ENCODE assay signal across 8 cellular contexts in genomic region chr10:23095966-23096813, GRCh38. TPM values are rescaled to one million over a fixed set of nuclear protein-coding genes. Genes with fewer than 3 reads are reported as not detected.
DNase-seq lines count a peak whose midpoint lies in the region; ATAC-seq, FAIRE-seq and TF ChIP-seq lines count a peak whose summit lies in the region.

No MANE protein-coding gene starts in this region.

- H3K36me3 ChIP-seq in astrocyte (ENCODE audit: insufficient read depth, low read length): no peaks in the 10 kb centered on the region

- peak; percentile 47 for ATAC-seq in CD4-positive, alpha-beta T cell (ENCODE audit: poor library complexity)
- ATAC-seq in GM19035 (IDR thresholded peaks at IDR 0.05; ENCODE audit: unreplicated experiment) (peak; percentile 70), HG03108 (IDR thresholded peaks at IDR 0.05; ENCODE audit: unreplicated experiment) (peak; percentile 39)

- H3K9me3 ChIP-seq in CD4-positive, alpha-beta T cell (ENCODE audit: control insufficient read depth, low read length): no peaks in the 10 kb centered on the region
- no peaks in the 10 kb centered on the region for H3K9me3 ChIP-seq in astrocyte (ENCODE audit: insufficient read depth, low read depth, low read length)

- H3K9me3 Mint-ChIP-seq in CD4-positive, alpha-beta T cell: peaks cover 6% of the 10 kb centered on the region
- H3K9me3 Mint-ChIP-seq in astrocyte (ENCODE audit: unreplicated experiment): peaks cover 2% of the 10 kb centered on the region

- no peaks in the 10 kb centered on the region for H3K27me3 ChIP-seq in CD4-positive, alpha-beta T cell (ENCODE audit: control insufficient read depth, insufficient read depth, low read length)
- no peaks in the 10 kb centered on the region for H3K27me3 ChIP-seq in astrocyte (ENCODE audit: insufficient read depth, low read length)

- peak overlapping the region; percentile 86 for H3K27ac Mint-ChIP-seq in CD4-positive, alpha-beta T cell
- H3K27ac Mint-ChIP-seq in astrocyte (ENCODE audit: unreplicated experiment): peak overlapping the region; percentile 90

- peaks cover 5% of the 10 kb centered on the region for H3K36me3 Mint-ChIP-seq in CD4-positive, alpha-beta T cell (ENCODE audit: low read depth)
- H3K36me3 Mint-ChIP-seq in astrocyte (ENCODE audit: low read depth, unreplicated experiment): no peaks in the 10 kb centered on the region

- H3K4me3 Mint-ChIP-seq in CD4-positive, alpha-beta T cell: peak overlapping the region; percentile 94
- H3K4me3 Mint-ChIP-seq in astrocyte (ENCODE audit: unreplicated experiment): peak overlapping the region; percentile 96

- H3K4me1 Mint-ChIP-seq in CD4-positive, alpha-beta T cell (ENCODE audit: low read depth): peaks cover 48% of the 10 kb centered on the region
- H3K4me1 Mint-ChIP-seq in astrocyte (ENCODE audit: low read depth, unreplicated experiment): peaks cover 6% of the 10 kb centered on the region

- DNase-seq in CD4-positive, alpha-beta T cell: peak in 7 of 10 experiments; percentile 2 to 43 (median 13)
- peak; percentile 3 for DNase-seq in SK-MEL-5 (ENCODE audit: low read depth, low spot score)
- peak; percentile 57 for DNase-seq in astrocyte (ENCODE audit: low read depth)
- DNase-seq in hepatic stellate cell (ENCODE audit: low spot score): peak; percentile 30
- DNase-seq in putamen (ENCODE audit: low spot score): peak; percentile 49
- DNase-seq in NCI-H345 treated with DMSO at 0.1 percent for 48 hours (lab: John Stamatoyannopoulos, UW; ENCODE audit: unreplicated experiment): no peak

- H3K4me2 ChIP-seq in astrocyte (ENCODE audit: low read length): peak overlapping the region; percentile 99

- peak overlapping the region; percentile 89 for H3K9ac ChIP-seq in astrocyte (ENCODE audit: low read length)

- H3K4me3 ChIP-seq in astrocyte (ENCODE audit: insufficient read depth, low read depth, low read length): peak overlapping the region; percentile 73

- peak overlapping the region; percentile 85 for H2AFZ ChIP-seq in astrocyte (ENCODE audit: low read depth, low read length)

- POLR2A ChIA-PET in CD4-positive, alpha-beta T cell (lab: Charles Lee): interaction anchor here (1.2 kb wide), 1 partner anchor 659 kb away, joined by 5 read pairs; no protein-coding TSS in a partner anchor

- peak overlapping the region; percentile 50 for H3K27ac ChIP-seq in CD4-positive, alpha-beta T cell (ENCODE audit: low read depth, low read length)
- H3K27ac ChIP-seq in astrocyte (ENCODE audit: low read depth, low read length): peak overlapping the region; percentile 54

- in situ Hi-C loops in SK-MEL-5 (cut with HindIII; ENCODE audit: low pct_unique_long_range_greater_than_20kb, low sequenced_read_pairs): no loop called here

- H3K4me1 ChIP-seq in astrocyte (ENCODE audit: insufficient read depth, low read length): peaks cover 2% of the 10 kb centered on the region

- CTCF ChIA-PET in CD4-positive, alpha-beta T cell (lab: Charles Lee): interaction anchor here (0.5 kb wide), 1 partner anchor 313 kb away, joined by 3 read pairs; no protein-coding TSS in a partner anchor

- intact Hi-C loops in CD4-positive, alpha-beta T cell (cut with DNase I, micrococcal nuclease): loop anchor here in 1 of 2 experiments (5.0 to 10.0 kb wide), 2 partner anchors 349 to 1094 kb away; partner anchors contain the start of gene DNAJC1

- FAIRE-seq in astrocyte (lab: Jason Lieb, UNC): no peak

- H3K79me2 ChIP-seq in astrocyte (ENCODE audit: insufficient read depth, low read length): peaks cover 10% of the 10 kb centered on the region

- H3K27me3 Mint-ChIP-seq in CD4-positive, alpha-beta T cell: no peaks in the 10 kb centered on the region
- H3K27me3 Mint-ChIP-seq in astrocyte (ENCODE audit: low read depth, unreplicated experiment): no peaks in the 10 kb centered on the region

- TF ChIP-seq CTCF in CD4-positive, alpha-beta T cell (IDR thresholded peaks at IDR 0.05): no peak
- TF ChIP-seq CTCF in astrocyte (IDR thresholded peaks at IDR 0.05; ENCODE audit: insufficient read depth, low read depth, low read length): no peak

- no peaks in the 10 kb centered on the region for H4K20me1 ChIP-seq in astrocyte (ENCODE audit: insufficient read depth, low read length)

RNA-seq across cellular contexts. Expression of gene MSRB2, which starts 0.8 kb away (rescaled TPM):
- total RNA-seq in CD4-positive, alpha-beta T cell: 1 to 10 TPM in 1 of 2 experiments, under 1 TPM in 1; 0.66 to 1.4 TPM
- total RNA-seq in SK-MEL-5 (2014; rRNA removed; shearing (Covaris generic)): 26.5 and 27.5 TPM in 2 replicates
- 19.3 and 22.6 TPM in 2 replicates for polyA plus RNA-seq in SK-MEL-5 (2015; cell fraction: cytosol; rRNA removed)
- polyA plus RNA-seq in SK-MEL-5 (2015; cell fraction: nucleus; rRNA removed): 0.38 and 5.4 TPM in 2 replicates
- total RNA-seq in astrocyte: 18.9 and 19.8 TPM in 2 replicates
